In the genomic region with DNA sequence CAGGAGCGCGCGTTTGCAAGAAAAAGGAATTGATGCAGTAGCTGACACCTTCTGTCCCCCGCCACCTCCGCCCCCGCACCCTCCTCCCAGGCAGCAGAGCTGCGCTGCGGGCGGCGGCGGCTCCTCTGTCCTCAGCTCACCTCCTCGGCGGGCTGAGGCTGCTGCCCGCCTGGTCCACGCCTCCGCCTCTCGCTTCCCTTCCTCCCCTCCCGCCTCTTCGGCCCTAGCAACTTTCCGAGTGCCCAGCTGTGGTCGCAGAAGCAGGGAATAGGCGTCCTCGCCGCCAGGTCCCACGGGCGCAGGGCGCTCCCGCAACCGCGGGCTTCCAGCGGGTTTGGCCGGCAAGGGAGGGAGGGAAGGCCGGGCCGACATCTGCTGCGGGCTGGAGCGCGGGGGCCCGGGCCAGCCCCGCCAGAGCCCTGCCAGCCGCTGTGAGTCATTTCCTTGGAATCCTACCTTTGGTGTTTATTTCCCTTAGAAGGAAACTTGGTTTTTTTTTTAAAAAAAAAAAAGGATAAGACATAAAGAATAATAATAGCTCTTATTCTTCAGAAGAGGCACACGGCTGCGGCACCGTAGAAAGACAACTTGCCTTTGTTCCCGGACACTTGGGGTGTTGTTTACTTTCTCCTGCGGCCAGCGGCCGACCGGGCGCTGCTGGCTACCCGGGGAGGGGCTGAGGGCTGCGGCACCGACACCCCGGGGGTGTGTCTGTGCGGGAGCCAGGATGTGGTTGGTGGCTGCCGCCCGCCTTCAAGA, we compare ENCODE assay signal across 8 cellular contexts. TPM values are rescaled to one million over a fixed set of nuclear protein-coding genes. Genes with fewer than 3 reads are reported as not detected.
A peak's percentile ranks its signal among the peaks of the same experiment; 100 is the strongest.
DNase-seq lines count a peak whose midpoint lies in the region; ATAC-seq lines count a peak whose summit lies in the region.

No MANE protein-coding gene starts in this region.

- peak; percentile 25 for DNase-seq in activated naive CD4-positive, alpha-beta T cell treated with anti-CD3 and anti-CD28 coated beads, Interleukin-2, amount 10 ng/mL, durations not matched to agents 7 days and 5 days
- no peak for DNase-seq in activated naive CD4-positive, alpha-beta T cell treated with Interleukin-2 at 50 U/mL for 16 hours
- DNase-seq in RPMI8226, result peak; percentile 8
- DNase-seq in dermis blood vessel endothelial cell, result peak; percentile 79
- no peak for DNase-seq in left lobe of liver (ENCODE audit: low spot score)
- no peak for DNase-seq in stimulated activated naive B cell treated with anti-CD40 and anti-IgM and Interleukin-4, amounts not matched to agents 10 μg/mL and 1 μg/mL and 100 μg/mL, for 72 hours
- DNase-seq in mesenteric fat pad (ENCODE audit: low spot score), result no peak

- CTCF ChIA-PET in activated naive CD4-positive, alpha-beta T cell treated with anti-CD3 and anti-CD28 coated beads, Interleukin-2, amount 10 ng/mL, durations not matched to agents 7 days and 5 days (lab: Charles Lee), result interaction anchor here (0.9 kb wide), 1 partner anchor 19 kb away, joined by 3 read pairs; no protein-coding TSS in a partner anchor

- ATAC-seq in left lobe of liver (peak; percentile 54), HG03521 (IDR thresholded peaks at IDR 0.05; ENCODE audit: unreplicated experiment) (no peak)
- peak; percentile 50 to 63 for ATAC-seq in stimulated activated naive B cell treated with anti-CD40 and anti-IgM and Interleukin-4, amounts not matched to agents 10 μg/mL and 1 μg/mL and 100 μg/mL, for 72 hours (replicated peaks)

- H3K27ac Mint-ChIP-seq in activated naive CD4-positive, alpha-beta T cell treated with anti-CD3 and anti-CD28 coated beads, Interleukin-2, amount 10 ng/mL, durations not matched to agents 7 days and 5 days, result no peak overlapping the region
- H3K27ac Mint-ChIP-seq in stimulated activated naive B cell treated with anti-CD40 and anti-IgM and Interleukin-4, amounts not matched to agents 10 μg/mL and 1 μg/mL and 100 μg/mL, for 72 hours, result no peak overlapping the region

- peaks cover 71% of the 10 kb centered on the region for H3K27me3 Mint-ChIP-seq in activated naive CD4-positive, alpha-beta T cell treated with anti-CD3 and anti-CD28 coated beads, Interleukin-2, amount 10 ng/mL, durations not matched to agents 7 days and 5 days
- peaks cover 39 to 45% of the 10 kb centered on the region in 2 donors for H3K27me3 Mint-ChIP-seq in stimulated activated naive B cell treated with anti-CD40 and anti-IgM and Interleukin-4, amounts not matched to agents 10 μg/mL and 1 μg/mL and 100 μg/mL, for 72 hours

- H3K9me3 Mint-ChIP-seq in activated naive CD4-positive, alpha-beta T cell treated with anti-CD3 and anti-CD28 coated beads, Interleukin-2, amount 10 ng/mL, durations not matched to agents 7 days and 5 days, result no peaks in the 10 kb centered on the region
- no peaks in the 10 kb centered on the region for H3K9me3 Mint-ChIP-seq in stimulated activated naive B cell treated with anti-CD40 and anti-IgM and Interleukin-4, amounts not matched to agents 10 μg/mL and 1 μg/mL and 100 μg/mL, for 72 hours

- H3K36me3 Mint-ChIP-seq in activated naive CD4-positive, alpha-beta T cell treated with anti-CD3 and anti-CD28 coated beads, Interleukin-2, amount 10 ng/mL, durations not matched to agents 7 days and 5 days, result no peaks in the 10 kb centered on the region
- H3K36me3 Mint-ChIP-seq in stimulated activated naive B cell treated with anti-CD40 and anti-IgM and Interleukin-4, amounts not matched to agents 10 μg/mL and 1 μg/mL and 100 μg/mL, for 72 hours, result no peaks in the 10 kb centered on the region

- H3K4me1 Mint-ChIP-seq in activated naive CD4-positive, alpha-beta T cell treated with anti-CD3 and anti-CD28 coated beads, Interleukin-2, amount 10 ng/mL, durations not matched to agents 7 days and 5 days, result peaks cover 12% of the 10 kb centered on the region
- peaks cover 8 to 19% of the 10 kb centered on the region in 2 donors for H3K4me1 Mint-ChIP-seq in stimulated activated naive B cell treated with anti-CD40 and anti-IgM and Interleukin-4, amounts not matched to agents 10 μg/mL and 1 μg/mL and 100 μg/mL, for 72 hours

- H3K4me3 Mint-ChIP-seq in activated naive CD4-positive, alpha-beta T cell treated with anti-CD3 and anti-CD28 coated beads, Interleukin-2, amount 10 ng/mL, durations not matched to agents 7 days and 5 days, result peak overlapping the region; percentile 6
- H3K4me3 Mint-ChIP-seq in stimulated activated naive B cell treated with anti-CD40 and anti-IgM and Interleukin-4, amounts not matched to agents 10 μg/mL and 1 μg/mL and 100 μg/mL, for 72 hours, result peak overlapping the region; percentile 66 to 71

RNA-seq across cellular contexts. Expression of a gene that starts 1.1 kb away (rescaled TPM):
- total RNA-seq in dermis blood vessel endothelial cell (1.1 and 3.9 TPM in 2 replicates), left lobe of liver (not detected), mesenteric fat pad (3.9 TPM)

Comparison
In these comparisons a context has a peak if more than half of its experiments do, and no peak if none do; other contexts are left out.
1. DNase-seq: peak in activated naive CD4-positive, alpha-beta T cell treated with anti-CD3 and anti-CD28 coated beads, Interleukin-2, amount 10 ng/mL, durations not matched to agents 7 days and 5 days (single experiment), RPMI8226 (single experiment) and dermis blood vessel endothelial cell (single experiment); none in activated naive CD4-positive, alpha-beta T cell treated with Interleukin-2 at 50 U/mL for 16 hours (single experiment), left lobe of liver (single experiment), stimulated activated naive B cell treated with anti-CD40 and anti-IgM and Interleukin-4, amounts not matched to agents 10 μg/mL and 1 μg/mL and 100 μg/mL, for 72 hours (single experiment) and mesenteric fat pad (single experiment).